33 cellular contexts compared by ENCODE assay signal in genomic region chr3:184239221-184239620, GRCh38. TPM values are rescaled to one million over a fixed set of nuclear protein-coding genes. Genes with fewer than 3 reads are reported as not detected.
"Had no signal": no experiment of that assay in that cellular context is flagged by ENCODE, and none has a peak within 500 bp of the region (broad histone marks: within the 10 kb centered on the region; RNA-seq: fewer than 3 reads in every experiment).

No MANE protein-coding gene starts in this region.

- H3K9me3 ChIP-seq: ascending aorta, SJSA1, SK-N-SH had no signal

- H3K4me3 Mint-ChIP-seq: activated B cell treated with CpG ODN at 0.5 μM for 24 hours; activated CD8-positive, alpha-beta T cell treated with anti-CD3 and anti-CD28 coated beads for 36 hours; activated naive CD8-positive, alpha-beta T cell treated with anti-CD3 and anti-CD28 coated beads, Interleukin-2, amount 10 ng/mL, durations not matched to agents 7 days and 5 days; activated T-cell treated with anti-CD3 and anti-CD28 coated beads, Interleukin-2, amount 50 U/mL, for 72 hours; central memory CD8-positive, alpha-beta T cell; T-helper 1 cell treated with Interleukin-12 subunit alpha and Interleukin-12 subunit beta and Interleukin-4 antibody, amounts not matched to agents 30 μg/mL and 1 μg/mL, for 36 hours; T-helper 2 cell treated with Interferon-gamma antibody and Interleukin-4, amounts not matched to agents 5 μg/mL and 100 μg/mL, for 36 hours had no signal

- DNase-seq: activated B cell treated with CpG ODN at 0.5 μM for 24 hours; activated CD4-positive, alpha-beta T cell treated with anti-CD3 and anti-CD28 coated beads for 4 hours; activated CD4-positive, alpha-beta T cell treated with anti-CD3 and anti-CD28 coated beads, Interleukin-2, amount 50 U/mL, for 4 hours; activated CD4-positive, CD25-positive, alpha-beta regulatory T cell treated with anti-CD3 and anti-CD28 coated beads, Interleukin-2, amount 50 U/mL, for 72 hours; activated CD8-positive, alpha-beta T cell treated with anti-CD3 and anti-CD28 coated beads for 36 hours; activated gamma-delta T cell; activated naive CD4-positive, alpha-beta T cell treated with Interleukin-2 at 50 U/mL for 16 hours; activated naive CD8-positive, alpha-beta T cell treated with anti-CD3 and anti-CD28 coated beads, Interleukin-2, amount 10 ng/mL, durations not matched to agents 7 days and 5 days; activated T-cell treated with anti-CD3 and anti-CD28 coated beads, Interleukin-2, amount 50 U/mL, for 1 hour; activated T-cell treated with anti-CD3 and anti-CD28 coated beads, Interleukin-2, amount 50 U/mL, for 72 hours; amygdala; Karpas-422; KBM-7; NCI-H1105; NCI-H1417 treated with DMSO at 0.1 percent for 48 hours; NCI-H2029; NCI-H345; NCI-H524 treated with DMSO at 0.1 percent for 48 hours; SHP77 treated with DMSO at 0.1 percent for 48 hours; SK-N-SH had no signal

- H3K27me3 Mint-ChIP-seq: activated CD8-positive, alpha-beta T cell treated with anti-CD3 and anti-CD28 coated beads for 36 hours; activated naive CD4-positive, alpha-beta T cell treated with anti-CD3 and anti-CD28 coated beads, Interleukin-2, amount 50 U/mL, for 24 hours; activated naive CD8-positive, alpha-beta T cell treated with anti-CD3 and anti-CD28 coated beads, Interleukin-2, amount 10 ng/mL, durations not matched to agents 7 days and 5 days; central memory CD8-positive, alpha-beta T cell had no signal

- H3K9me3 Mint-ChIP-seq: activated B cell treated with CpG ODN at 0.5 μM for 24 hours; activated CD8-positive, alpha-beta T cell treated with anti-CD3 and anti-CD28 coated beads for 36 hours; activated naive CD4-positive, alpha-beta T cell treated with anti-CD3 and anti-CD28 coated beads, Interleukin-2, amount 50 U/mL, for 24 hours; activated naive CD8-positive, alpha-beta T cell treated with anti-CD3 and anti-CD28 coated beads, Interleukin-2, amount 10 ng/mL, durations not matched to agents 7 days and 5 days; activated T-cell treated with anti-CD3 and anti-CD28 coated beads, Interleukin-2, amount 50 U/mL, for 72 hours; activated T-helper 2 cell treated with anti-CD3 and anti-CD28 coated beads, Interferon-gamma antibody, Interleukin-2, Interleukin-4, amounts not matched to agents 10 μg/mL and 5 μg/mL and 100 μg/mL, durations not matched to agents 14 hours and 24 hours and 36 hours; central memory CD8-positive, alpha-beta T cell; T-helper 1 cell treated with Interleukin-12 subunit alpha and Interleukin-12 subunit beta and Interleukin-4 antibody, amounts not matched to agents 30 μg/mL and 1 μg/mL, for 36 hours; T-helper 2 cell treated with Interferon-gamma antibody and Interleukin-4, amounts not matched to agents 5 μg/mL and 100 μg/mL, for 36 hours had no signal

- H3K27ac ChIP-seq: ascending aorta, cardiac muscle cell, SJSA1, VCaP had no signal

- H3K27ac Mint-ChIP-seq: activated B cell treated with CpG ODN at 0.5 μM for 24 hours; activated CD8-positive, alpha-beta T cell treated with anti-CD3 and anti-CD28 coated beads for 36 hours; activated naive CD4-positive, alpha-beta T cell treated with anti-CD3 and anti-CD28 coated beads, Interleukin-2, amount 50 U/mL, for 24 hours; activated naive CD8-positive, alpha-beta T cell treated with anti-CD3 and anti-CD28 coated beads, Interleukin-2, amount 10 ng/mL, durations not matched to agents 7 days and 5 days; activated T-cell treated with anti-CD3 and anti-CD28 coated beads, Interleukin-2, amount 50 U/mL, for 72 hours; activated T-helper 2 cell treated with anti-CD3 and anti-CD28 coated beads, Interferon-gamma antibody, Interleukin-2, Interleukin-4, amounts not matched to agents 10 μg/mL and 5 μg/mL and 100 μg/mL, durations not matched to agents 14 hours and 24 hours and 36 hours; T-helper 1 cell treated with Interleukin-12 subunit alpha and Interleukin-12 subunit beta and Interleukin-4 antibody, amounts not matched to agents 30 μg/mL and 1 μg/mL, for 36 hours; T-helper 2 cell treated with Interferon-gamma antibody and Interleukin-4, amounts not matched to agents 5 μg/mL and 100 μg/mL, for 36 hours had no signal

- H3K4me1 ChIP-seq: ascending aorta, SJSA1 had no signal

- H3K4me1 Mint-ChIP-seq: activated B cell treated with CpG ODN at 0.5 μM for 24 hours; activated naive CD4-positive, alpha-beta T cell treated with anti-CD3 and anti-CD28 coated beads, Interleukin-2, amount 50 U/mL, for 24 hours; central memory CD8-positive, alpha-beta T cell had no signal

- H3K27me3 ChIP-seq: ascending aorta, SJSA1 had no signal

- H3K4me3 ChIP-seq: ascending aorta, cardiac muscle cell, SJSA1 had no signal

RNA-seq across cellular contexts. Expression of gene VWA5B2, which starts 9.8 kb away (rescaled TPM):
- total RNA-seq: activated CD8-positive, alpha-beta memory T cell treated with anti-CD3 and anti-CD28 coated beads for 36 hours; activated CD8-positive, alpha-beta T cell treated with anti-CD3 and anti-CD28 coated beads for 36 hours; cardiac muscle cell; MCF 10A; RPMI7951; SJSA1 had no signal

RNA-seq across cellular contexts. Expression of gene CAMK2N2, which starts 22.1 kb away (rescaled TPM):
- total RNA-seq: activated B cell treated with CpG ODN at 0.5 μM for 24 hours; activated naive CD8-positive, alpha-beta T cell treated with anti-CD3 and anti-CD28 coated beads, Interleukin-2, amount 10 ng/mL, durations not matched to agents 7 days and 5 days; ascending aorta; cardiac muscle cell; NCI-H460 had no signal

RNA-seq across cellular contexts. Expression of gene ECE2, which starts 36.6 kb away (rescaled TPM):
- total RNA-seq: activated B cell treated with CpG ODN at 0.5 μM for 24 hours; activated CD8-positive, alpha-beta memory T cell treated with anti-CD3 and anti-CD28 coated beads for 36 hours; activated CD8-positive, alpha-beta T cell treated with anti-CD3 and anti-CD28 coated beads for 36 hours; activated naive CD8-positive, alpha-beta T cell treated with anti-CD3 and anti-CD28 coated beads, Interleukin-2, amount 10 ng/mL, durations not matched to agents 7 days and 5 days; activated T-cell treated with anti-CD3 and anti-CD28 coated beads, Interleukin-2, amount 50 U/mL, for 72 hours; activated T-helper 2 cell treated with anti-CD3 and anti-CD28 coated beads, Interferon-gamma antibody, Interleukin-2, Interleukin-4, amounts not matched to agents 10 μg/mL and 5 μg/mL and 100 μg/mL, durations not matched to agents 14 hours and 24 hours and 36 hours; ascending aorta; cardiac muscle cell; MCF 10A; NCI-H460; RPMI7951; SJSA1 had no signal
